Comparison of ENCODE assay signal across 8 cellular contexts in the genomic region with DNA sequence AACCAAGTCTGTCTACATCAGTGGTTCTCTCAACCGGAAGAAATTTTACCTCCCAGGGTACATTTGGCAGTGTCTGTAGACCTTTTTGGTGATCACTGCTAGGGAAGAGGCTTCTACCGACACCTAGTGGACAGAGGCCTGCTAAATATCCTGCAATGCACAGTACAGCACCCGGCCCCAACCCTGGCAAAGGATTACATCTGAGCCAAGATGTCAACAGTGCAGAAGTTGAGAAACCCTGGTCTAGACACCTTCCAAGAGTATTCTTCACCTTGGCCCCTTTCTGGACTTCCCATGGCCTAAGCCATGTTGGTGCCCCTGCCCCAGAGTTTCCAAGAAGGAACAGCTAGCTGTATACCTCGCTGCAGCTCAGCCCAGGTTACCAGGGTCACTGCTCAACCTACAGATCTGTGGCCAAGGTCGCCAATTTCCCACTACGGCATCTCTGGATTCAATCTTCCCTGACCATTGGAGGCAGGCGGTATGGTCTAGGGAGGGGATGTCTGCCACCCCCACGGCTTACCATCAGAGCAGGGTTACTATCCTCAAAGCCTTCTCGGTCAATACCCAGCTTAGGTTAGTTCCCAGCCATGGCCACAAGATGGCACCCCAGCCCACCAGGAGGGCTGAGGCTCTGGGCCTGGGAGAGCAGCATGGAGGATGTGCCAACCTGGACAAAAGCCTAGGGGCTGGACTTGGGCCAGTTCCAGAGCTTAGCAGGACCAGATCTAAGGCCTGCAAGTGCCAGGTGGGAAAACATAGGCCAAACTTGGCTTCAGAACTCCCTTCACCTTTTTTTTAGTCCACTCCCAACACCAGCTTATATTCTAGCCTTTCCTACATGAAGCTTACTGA. TPM values are rescaled to one million over a fixed set of nuclear protein-coding genes. Genes with fewer than 3 reads are reported as not detected.
DNase-seq lines count a peak whose midpoint lies in the region; ATAC-seq and TF ChIP-seq lines count a peak whose summit lies in the region.

No MANE protein-coding gene starts in this region.

- peaks cover 9% of the 10 kb centered on the region for H3K9me3 Mint-ChIP-seq in glutamatergic neuron (ENCODE audit: unreplicated experiment)
- no peaks in the 10 kb centered on the region for H3K9me3 Mint-ChIP-seq in progenitor cell of endocrine pancreas (ENCODE audit: low read depth)

- ATAC-seq in HG02588 (IDR thresholded peaks at IDR 0.05; ENCODE audit: unreplicated experiment) = peak; percentile 81

- TF ChIP-seq CTCF in GM12864 (IDR thresholded peaks at IDR 0.05; ENCODE audit: low read depth, low read length, missing control alignments) (peak; percentile 93), glutamatergic neuron (IDR thresholded peaks at IDR 0.05; ENCODE audit: partially characterized antibody, unreplicated experiment) (peak; percentile 74), progenitor cell of endocrine pancreas (IDR thresholded peaks at IDR 0.05; ENCODE audit: unreplicated experiment) (peak; percentile 75)

- H3K4me1 ChIP-seq in SJSA1 (replicated peaks) = peaks cover 10% of the 10 kb centered on the region

- H3K36me3 Mint-ChIP-seq in glutamatergic neuron (ENCODE audit: unreplicated experiment) (no peaks in the 10 kb centered on the region), progenitor cell of endocrine pancreas (ENCODE audit: insufficient read depth) (no peaks in the 10 kb centered on the region)

- peaks cover 8% of the 10 kb centered on the region for H3K9me3 ChIP-seq in SJSA1 (replicated peaks)

- peaks cover 14% of the 10 kb centered on the region for H3K4me1 Mint-ChIP-seq in glutamatergic neuron (ENCODE audit: low read depth, unreplicated experiment)
- H3K4me1 Mint-ChIP-seq in progenitor cell of endocrine pancreas (ENCODE audit: low read depth) = peaks cover 9% of the 10 kb centered on the region

- DNase-seq in GM12864 (ENCODE audit: low read depth) (peak; percentile 21), NCI-H1092 treated with DMSO at 0.1 percent for 48 hours (lab: John Stamatoyannopoulos, UW) (peak; percentile 93), SJSA1 (ENCODE audit: low read depth in 1 of 2, low spot score in 2 of 2) (peak; percentile 66 to 79), glutamatergic neuron (peak; percentile 93), progenitor cell of endocrine pancreas (ENCODE audit: low spot score, unreplicated experiment) (peak; percentile 78), GF-D8 (lab: John Stamatoyannopoulos, UW) (no peak)
- peak; percentile 55 for DNase-seq in activated naive CD4-positive, alpha-beta T cell treated with anti-CD3 and anti-CD28 coated beads, Interleukin-2, amount 50 U/mL, for 16 hours

- H3K4me3 Mint-ChIP-seq in glutamatergic neuron (ENCODE audit: unreplicated experiment) (no peak overlapping the region), progenitor cell of endocrine pancreas (ENCODE audit: low read depth) (no peak overlapping the region)

- no peaks in the 10 kb centered on the region for H3K36me3 ChIP-seq in SJSA1

- H3K27me3 Mint-ChIP-seq in glutamatergic neuron (ENCODE audit: unreplicated experiment) (peaks cover 7% of the 10 kb centered on the region), progenitor cell of endocrine pancreas (peaks cover 64% of the 10 kb centered on the region)

- no peak overlapping the region for H3K27ac ChIP-seq in SJSA1

- H3K27ac Mint-ChIP-seq in glutamatergic neuron (ENCODE audit: unreplicated experiment) = no peak overlapping the region
- no peak overlapping the region for H3K27ac Mint-ChIP-seq in progenitor cell of endocrine pancreas

- peaks cover 50% of the 10 kb centered on the region for H3K27me3 ChIP-seq in SJSA1 (replicated peaks)

- H3K4me3 ChIP-seq in GM12864 (ENCODE audit: low read depth, low read length) (no peak overlapping the region), SJSA1 (no peak overlapping the region)

RNA-seq across cellular contexts. Expression of gene KCNC1, which starts 3.7 kb away (rescaled TPM):
- total RNA-seq in SJSA1 (2014; rRNA removed; shearing (Covaris generic)) = not detected in 2 replicates
- total RNA-seq in glutamatergic neuron (ENCODE audit: unreplicated experiment) = 12.6 TPM
- 0.67 and 1.2 TPM in 2 replicates for total RNA-seq in progenitor cell of endocrine pancreas

RNA-seq across cellular contexts. Expression of gene MYOD1, which starts 11.5 kb away (rescaled TPM):
- total RNA-seq in SJSA1 (2014; rRNA removed; shearing (Covaris generic)) = not detected in 2 replicates
- total RNA-seq in glutamatergic neuron (ENCODE audit: unreplicated experiment) (not detected), progenitor cell of endocrine pancreas (not detected in 2 replicates)
